19 cellular contexts compared by ENCODE assay signal in the genomic region with DNA sequence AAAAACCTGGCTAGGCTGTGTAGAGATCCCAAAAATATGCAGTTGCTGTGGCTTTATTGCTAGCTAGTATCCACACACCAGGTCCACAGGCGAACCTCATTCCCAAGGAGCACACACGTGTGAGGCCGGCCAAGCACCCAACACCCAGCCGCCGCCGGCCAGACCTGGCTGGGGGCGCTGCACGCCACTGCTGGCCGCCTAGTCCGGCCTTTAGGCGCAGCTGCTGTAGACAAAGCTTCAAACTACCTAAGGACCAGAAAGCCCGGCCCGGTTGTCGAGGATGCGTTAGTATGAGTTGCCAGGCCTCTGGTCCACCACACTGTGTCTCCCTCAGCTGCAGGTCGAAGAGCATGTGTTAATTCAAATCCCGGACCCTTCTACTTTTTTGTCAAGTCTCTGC. TPM values are rescaled to one million over a fixed set of nuclear protein-coding genes. Genes with fewer than 3 reads are reported as not detected.
A peak's percentile ranks its signal among the peaks of the same experiment; 100 is the strongest.
DNase-seq lines count a peak whose midpoint lies in the region; ATAC-seq, FAIRE-seq and TF ChIP-seq lines count a peak whose summit lies in the region.
"Had no signal": no experiment of that assay in that cellular context is flagged by ENCODE, and none has a peak within 500 bp of the region (broad histone marks: within the 10 kb centered on the region; RNA-seq: fewer than 3 reads in every experiment).

No MANE protein-coding gene starts in this region.

- no peaks in the 10 kb centered on the region for H3K9me3 Mint-ChIP-seq in WTC11

- TF ChIP-seq CTCF in WTC11 (IDR thresholded peaks at IDR 0.05) = no peak
- no peak for TF ChIP-seq CTCF in pancreas (IDR thresholded peaks at IDR 0.05)

- H3K4me1 Mint-ChIP-seq in WTC11 = peaks cover 59% of the 10 kb centered on the region

- no peaks in the 10 kb centered on the region for H3K4me1 ChIP-seq in pancreas
- H3K4me1 ChIP-seq: gastrocnemius medialis, parathyroid adenoma, spleen, thyroid gland had no signal

- no peak for FAIRE-seq in pancreas (lab: Jason Lieb, UNC)
- FAIRE-seq: G401.6 had no signal

- WGBS in pancreas, 2 donors = 6 to 28% methylated on average over 17 of the region's 17 CpGs

- intact Hi-C loops in pancreas (cut with DNase I) = no loop called here

- POLR2A ChIA-PET in WTC11 (lab: Charles Lee) = interaction anchor here (0.7 kb wide), 1 partner anchor 387 kb away, joined by 3 read pairs; no protein-coding TSS in a partner anchor

- no peaks in the 10 kb centered on the region for H3K9me3 ChIP-seq in pancreas
- H3K9me3 ChIP-seq: gastrocnemius medialis, spleen, thyroid gland had no signal

- peak; percentile 53 for DNase-seq in H7
- DNase-seq in WTC11 (ENCODE audit: low spot score) = peak; percentile 48
- peak; percentile 66 for DNase-seq in islet precursor cell
- no peak for DNase-seq in pancreas
- no peak for DNase-seq in activated effector memory CD4-positive, alpha-beta T cell treated with anti-CD3 and anti-CD28 coated beads, Interleukin-2, amount 50 U/mL, for 16 hours
- no peak for DNase-seq in NK-92 treated with Interleukin-12 subunit alpha and Interleukin-12 subunit beta, amount 100 ng/mL, for 24 hours (lab: John Stamatoyannopoulos, UW)
- DNase-seq in UCSD-AML1 (lab: John Stamatoyannopoulos, UW; ENCODE audit: unreplicated experiment) = no peak
- DNase-seq in GDM1 (lab: John Stamatoyannopoulos, UW) = no peak
- DNase-seq: activated gamma-delta T cell, gastrocnemius medialis, Karpas-422, NCI-H1436, spleen, thyroid gland had no signal

- H3K4me3 Mint-ChIP-seq in WTC11 = peak overlapping the region; percentile 78
- H3K4me3 Mint-ChIP-seq: stimulated activated effector memory CD8-positive, alpha-beta T cell treated with anti-CD3 and anti-CD28 coated beads, Interleukin-12 subunit alpha, Interleukin-12 subunit beta, amount 100 ng/mL, for 72 hours; T-helper 1 cell treated with Interleukin-12 subunit alpha and Interleukin-12 subunit beta and Interleukin-4 antibody, amounts not matched to agents 30 μg/mL and 1 μg/mL, for 36 hours had no signal

- peaks cover 33% of the 10 kb centered on the region for H3K27me3 ChIP-seq in H7 (ENCODE audit: control insufficient read depth, insufficient read depth, low read length)
- peaks cover 0 to 72% (median 17%) of the 10 kb centered on the region in 4 donors for H3K27me3 ChIP-seq in pancreas

- no peaks in the 10 kb centered on the region for H3K36me3 ChIP-seq in H7 (replicated peaks; ENCODE audit: control insufficient read depth, insufficient read depth, low read length)
- no peaks in the 10 kb centered on the region for H3K36me3 ChIP-seq in pancreas
- H3K36me3 ChIP-seq: gastrocnemius medialis, spleen, thyroid gland had no signal

- ATAC-seq in WTC11 (peak; percentile 21), pancreas (peak in 3 of 4 donors; percentile 31 to 55 (median 51))
- ATAC-seq: gastrocnemius medialis; Right ventricle myocardium inferior; stimulated activated effector memory CD8-positive, alpha-beta T cell treated with anti-CD3 and anti-CD28 coated beads, Interleukin-12 subunit alpha, Interleukin-12 subunit beta, amount 100 ng/mL, for 72 hours had no signal

- H3K27ac Mint-ChIP-seq in WTC11 = no peak overlapping the region
- H3K27ac Mint-ChIP-seq: stimulated activated effector memory CD8-positive, alpha-beta T cell treated with anti-CD3 and anti-CD28 coated beads, Interleukin-12 subunit alpha, Interleukin-12 subunit beta, amount 100 ng/mL, for 72 hours; T-helper 1 cell treated with Interleukin-12 subunit alpha and Interleukin-12 subunit beta and Interleukin-4 antibody, amounts not matched to agents 30 μg/mL and 1 μg/mL, for 36 hours had no signal

- H3K4me3 ChIP-seq in H7 (ENCODE audit: insufficient read depth, low read depth, low read length) (peak overlapping the region; percentile 37), pancreas (no peak overlapping the region)
- H3K4me3 ChIP-seq: gastrocnemius medialis, thyroid gland had no signal

- peaks cover 41% of the 10 kb centered on the region for H3K27me3 Mint-ChIP-seq in WTC11 (ENCODE audit: low read depth)

- H3K36me3 Mint-ChIP-seq in WTC11 = no peaks in the 10 kb centered on the region
- H3K36me3 Mint-ChIP-seq: stimulated activated effector memory CD8-positive, alpha-beta T cell treated with anti-CD3 and anti-CD28 coated beads, Interleukin-12 subunit alpha, Interleukin-12 subunit beta, amount 100 ng/mL, for 72 hours had no signal

- CTCF ChIA-PET in WTC11 (lab: Charles Lee) = interaction anchor here (0.7 to 3.0 kb wide), 5 partner anchors 10 to 247 kb away, joined by 3 to 13 read pairs (median 6); no protein-coding TSS in a partner anchor

- H3K27ac ChIP-seq in pancreas = no peak overlapping the region
- H3K27ac ChIP-seq: gastrocnemius medialis, parathyroid adenoma, spleen, thyroid gland had no signal

TF ChIP-seq in WTC11, 78 proteins besides CTCF, POLR2A, EP300 and RAD21:
- TF ChIP-seq ZNF423 (CRISPR knock-in tag; IDR thresholded peaks at IDR 0.05) (peak; percentile 25; the same call in 1 of the 2 replicates), TEAD4 (CRISPR knock-in tag; IDR thresholded peaks at IDR 0.05) (no peak)

RNA-seq across cellular contexts. Expression of gene POU3F4, which starts 3.1 kb away (rescaled TPM):
- 0.37 and 0.52 TPM in 2 replicates for total RNA-seq in H7 (2014; rRNA removed; shearing (Covaris generic))
- 3.3 to 3.6 TPM (median 3.6 TPM) in 3 replicates for total RNA-seq in WTC11 (2021)
- total RNA-seq in pancreas = not detected
- polyA plus RNA-seq in pancreas = not detected
- total RNA-seq: gastrocnemius medialis, Right ventricle myocardium inferior, spleen had no signal
- polyA plus RNA-seq: spleen had no signal

Comparison
In these comparisons a context has a peak if more than half of its experiments do, and no peak if none do; other contexts are left out.
1. DNase-seq: peak in H7 (single experiment), WTC11 (single experiment) and islet precursor cell (single experiment); none in pancreas (0 of 6), activated effector memory CD4-positive, alpha-beta T cell treated with anti-CD3 and anti-CD28 coated beads, Interleukin-2, amount 50 U/mL, for 16 hours (single experiment), NK-92 treated with Interleukin-12 subunit alpha and Interleukin-12 subunit beta, amount 100 ng/mL, for 24 hours (single experiment), UCSD-AML1 (single experiment) and GDM1 (single experiment).